In the genomic region with DNA sequence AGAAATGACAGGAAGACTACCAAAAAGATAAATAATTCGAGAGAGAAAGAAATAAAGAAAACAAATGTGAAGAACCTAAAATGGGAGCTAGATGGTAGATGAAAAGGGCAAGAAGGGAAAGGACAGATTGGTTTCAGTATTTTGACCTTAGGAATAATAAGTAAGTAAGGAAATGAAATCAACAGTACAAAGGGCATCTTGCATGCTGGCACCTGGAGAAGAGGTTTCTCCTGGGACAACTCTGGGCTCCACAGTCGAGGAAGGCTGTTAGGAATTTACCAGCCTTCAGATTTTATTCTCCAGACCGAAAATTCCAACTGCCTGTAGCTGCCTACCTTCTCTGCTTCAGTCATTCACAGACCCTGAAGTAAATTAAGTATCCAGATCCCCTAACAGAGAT, we compare ENCODE assay signal across 18 cellular contexts.
"Had no signal": no experiment of that assay in that cellular context is flagged by ENCODE, and none has a peak within 500 bp of the region (broad histone marks: within the 10 kb centered on the region; RNA-seq: fewer than 3 reads in every experiment).

No MANE protein-coding gene starts in this region.

- ATAC-seq: natural killer cell; stimulated activated memory B cell treated with anti-CD40 and anti-IgM and Interleukin-4, amounts not matched to agents 10 μg/mL and 1 μg/mL and 100 μg/mL, for 72 hours had no signal

- H3K9me3 ChIP-seq: breast epithelium, esophagus muscularis mucosa, sigmoid colon, tibial artery, vagina had no signal

- H3K36me3 Mint-ChIP-seq: immature natural killer cell, natural killer cell had no signal

- H3K4me1 ChIP-seq: breast epithelium, vagina had no signal

- DNase-seq: activated CD4-positive, alpha-beta T cell treated with anti-CD3 and anti-CD28 coated beads, Interleukin-2, amount 50 U/mL, for 1 hour; activated gamma-delta T cell; effector CD4-positive, alpha-beta T cell; heart right ventricle; immature natural killer cell; mesenchymal stem cell; natural killer cell; sigmoid colon; spleen; stimulated activated CD4-positive, alpha-beta T cell treated with anti-CD3 and anti-CD28 coated beads, Interleukin-4, amount 100 ng/mL, for 4 hours; tibial artery had no signal

- H3K27ac ChIP-seq: breast epithelium, esophagus muscularis mucosa, sigmoid colon, spleen, vagina had no signal

- H3K27ac Mint-ChIP-seq: activated naive CD4-positive, alpha-beta T cell treated with anti-CD3 and anti-CD28 coated beads, Interleukin-2, amount 50 U/mL, for 24 hours; immature natural killer cell; natural killer cell; stimulated activated memory B cell treated with anti-CD40 and anti-IgM and Interleukin-4, amounts not matched to agents 10 μg/mL and 1 μg/mL and 100 μg/mL, for 72 hours had no signal

- H3K4me3 ChIP-seq: ascending aorta, breast epithelium, esophagus muscularis mucosa, heart right ventricle, sigmoid colon, spleen, tibial artery, vagina had no signal

- H3K27me3 ChIP-seq: ascending aorta, breast epithelium, esophagus muscularis mucosa, heart right ventricle, sigmoid colon, spleen, tibial artery, vagina had no signal

- FAIRE-seq: endothelial cell of umbilical vein had no signal

- H3K36me3 ChIP-seq: ascending aorta, breast epithelium, esophagus muscularis mucosa, sigmoid colon, spleen, tibial artery, vagina had no signal

- H3K4me3 Mint-ChIP-seq: activated naive CD4-positive, alpha-beta T cell treated with anti-CD3 and anti-CD28 coated beads, Interleukin-2, amount 50 U/mL, for 24 hours; immature natural killer cell; natural killer cell; stimulated activated memory B cell treated with anti-CD40 and anti-IgM and Interleukin-4, amounts not matched to agents 10 μg/mL and 1 μg/mL and 100 μg/mL, for 72 hours had no signal

- H3K27me3 Mint-ChIP-seq: activated naive CD4-positive, alpha-beta T cell treated with anti-CD3 and anti-CD28 coated beads, Interleukin-2, amount 50 U/mL, for 24 hours; stimulated activated memory B cell treated with anti-CD40 and anti-IgM and Interleukin-4, amounts not matched to agents 10 μg/mL and 1 μg/mL and 100 μg/mL, for 72 hours had no signal

- H3K9me3 Mint-ChIP-seq: activated naive CD4-positive, alpha-beta T cell treated with anti-CD3 and anti-CD28 coated beads, Interleukin-2, amount 50 U/mL, for 24 hours; natural killer cell; stimulated activated memory B cell treated with anti-CD40 and anti-IgM and Interleukin-4, amounts not matched to agents 10 μg/mL and 1 μg/mL and 100 μg/mL, for 72 hours had no signal

- H3K4me1 Mint-ChIP-seq: natural killer cell had no signal
